ENCODE assay signal across 8 cellular contexts in the genomic region with DNA sequence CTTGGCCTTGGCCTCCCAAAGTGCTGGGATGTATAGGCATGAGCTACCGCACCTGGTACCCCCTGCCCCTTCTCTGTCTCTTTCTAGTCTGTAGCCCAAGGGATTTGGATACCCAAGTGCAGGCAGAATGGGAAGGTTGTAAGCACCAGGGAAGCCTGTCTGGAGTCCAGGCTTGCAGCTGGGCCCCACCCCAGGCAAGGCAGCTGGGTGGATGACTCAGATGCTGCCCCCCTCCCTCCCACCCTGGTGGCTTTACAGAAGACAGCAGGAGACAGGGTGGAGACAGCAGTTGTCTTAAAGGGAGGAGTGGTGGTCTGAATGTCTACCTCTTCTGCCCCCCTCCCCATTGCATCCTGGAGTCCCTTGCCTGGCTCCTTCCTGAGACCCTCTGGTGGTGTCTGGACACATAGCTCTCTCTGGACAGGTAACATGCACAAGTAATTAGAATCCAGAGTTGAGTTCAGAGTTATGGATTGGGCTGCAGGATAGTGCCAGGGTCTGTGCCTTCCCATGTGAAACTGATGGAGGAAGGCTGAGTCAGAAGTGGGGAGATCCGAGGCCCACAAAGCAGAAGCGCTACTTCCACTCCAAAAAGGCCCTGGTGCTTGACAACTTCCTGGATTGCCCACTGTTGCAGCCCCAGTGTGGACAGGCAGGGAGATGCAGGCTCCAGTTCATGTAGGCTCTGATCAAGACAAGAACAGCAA. TPM values are rescaled to one million over a fixed set of nuclear protein-coding genes. Genes with fewer than 3 reads are reported as not detected.
DNase-seq lines count a peak whose midpoint lies in the region; FAIRE-seq and TF ChIP-seq lines count a peak whose summit lies in the region.
"Had no signal": no experiment of that assay in that cellular context is flagged by ENCODE, and none has a peak within 500 bp of the region (broad histone marks: within the 10 kb centered on the region; RNA-seq: fewer than 3 reads in every experiment).

No MANE protein-coding gene starts in this region.

- no peak for TF ChIP-seq CTCF in endothelial cell of umbilical vein (IDR thresholded peaks at IDR 0.05; ENCODE audit: extremely low read depth in 1 of 2, insufficient read depth in 1 of 2, low read depth in 1 of 2, low read length in 2 of 2)
- TF ChIP-seq CTCF in osteocyte (IDR thresholded peaks at IDR 0.05) = no peak

- TF ChIP-seq POLR2A in endothelial cell of umbilical vein (IDR thresholded peaks at IDR 0.05; ENCODE audit: low read depth, low read length) = no peak

- H3K4me1 ChIP-seq in SJSA1 (replicated peaks) (peaks cover 81% of the 10 kb centered on the region), endothelial cell of umbilical vein (ENCODE audit: control insufficient read depth, extremely low read depth, insufficient read depth, low read length) (peaks cover 62% of the 10 kb centered on the region)

- intact Hi-C loops in endothelial cell of umbilical vein (cut with micrococcal nuclease) = loop anchor here (5.0 kb wide), 1 partner anchor 383 kb away; a partner anchor contains a TSS

- H3K27ac ChIP-seq in SJSA1 = peak overlapping the region; percentile 42
- H3K27ac ChIP-seq in endothelial cell of umbilical vein (ENCODE audit: insufficient read depth, low read depth, low read length) = peak overlapping the region; percentile 26

- H3K79me2 ChIP-seq in endothelial cell of umbilical vein (ENCODE audit: control insufficient read depth, insufficient read depth, low read length) = peaks cover 91% of the 10 kb centered on the region

- no TSS peak for BruUV-seq in endothelial cell of umbilical vein (replicated peaks; lab: Mats Ljungman, UMichigan)

- FAIRE-seq in endothelial cell of umbilical vein (lab: Jason Lieb, UNC) = peak; percentile 62

- H3K27me3 ChIP-seq in H7 (ENCODE audit: control insufficient read depth, insufficient read depth, low read length) = peaks cover 2% of the 10 kb centered on the region; the same call in 1 of the 2 replicates
- no peaks in the 10 kb centered on the region for H3K27me3 ChIP-seq in SJSA1 (replicated peaks)
- no peaks in the 10 kb centered on the region for H3K27me3 ChIP-seq in endothelial cell of umbilical vein (ENCODE audit: control insufficient read depth in 2 of 2, insufficient read depth in 2 of 2, low read length in 2 of 2)

- H3K27me3 Mint-ChIP-seq in osteocyte (ENCODE audit: unreplicated experiment) = no peaks in the 10 kb centered on the region

- H3K4me3 ChIP-seq in H7 (ENCODE audit: insufficient read depth, low read depth, low read length) = no peak overlapping the region
- H3K4me3 ChIP-seq in SJSA1 = peak overlapping the region; percentile 5; the same call in 1 of the 2 replicates
- no peak overlapping the region for H3K4me3 ChIP-seq in endothelial cell of umbilical vein (replicated peaks in 1 of 3; ENCODE audit: insufficient read depth in 1 of 3, low read depth in 1 of 3, low read length in 3 of 3)

- DNase-seq in H7 (peak; percentile 36), SJSA1 (ENCODE audit: low read depth in 1 of 2, low spot score in 2 of 2) (peak; percentile 68 to 81), endothelial cell of umbilical vein (ENCODE audit: low read depth, low spot score) (peak; percentile 53), osteocyte (ENCODE audit: extremely low spot score, unreplicated experiment) (no peak), HPDE6-E6E7 (ENCODE audit: extremely low spot score) (no peak), NCI-H2196 (lab: John Stamatoyannopoulos, UW; ENCODE audit: unreplicated experiment) (no peak)
- no peak for DNase-seq in activated CD4-positive, alpha-beta T cell treated with anti-CD3 and anti-CD28 coated beads, Interleukin-2, amount 50 U/mL, for 48 hours

- H3K4me3 Mint-ChIP-seq in osteocyte (ENCODE audit: unreplicated experiment) = peak overlapping the region; percentile 92
- H3K4me3 Mint-ChIP-seq: T-helper 1 cell treated with Interleukin-12 subunit alpha and Interleukin-12 subunit beta and Interleukin-4 antibody, amounts not matched to agents 30 μg/mL and 1 μg/mL, for 36 hours had no signal

- dilution Hi-C loops in endothelial cell of umbilical vein (cut with MboI; ENCODE audit: extremely low pct_ligation_motif_present, low sequenced_read_pairs) = no loop called here

- H3K4me2 ChIP-seq in endothelial cell of umbilical vein (ENCODE audit: insufficient read depth, low read length) = peak overlapping the region; percentile 29

- peaks cover 1% of the 10 kb centered on the region; the same call in 1 of the 2 replicates for H3K36me3 ChIP-seq in H7 (replicated peaks; ENCODE audit: control insufficient read depth, insufficient read depth, low read length)
- H3K36me3 ChIP-seq in SJSA1 = peaks cover 76% of the 10 kb centered on the region
- peaks cover 0 to 4% of the 10 kb centered on the region in 2 experiments for H3K36me3 ChIP-seq in endothelial cell of umbilical vein (ENCODE audit: control insufficient read depth in 2 of 2, extremely low read depth in 1 of 2, insufficient read depth in 2 of 2, low read length in 2 of 2)

- H3K9me3 ChIP-seq in SJSA1 (replicated peaks) (no peaks in the 10 kb centered on the region), endothelial cell of umbilical vein (replicated peaks; ENCODE audit: control insufficient read depth, insufficient read depth, low read length) (no peaks in the 10 kb centered on the region)

- H3K4me1 Mint-ChIP-seq in osteocyte (ENCODE audit: unreplicated experiment) = peaks cover 74% of the 10 kb centered on the region

- H3K27ac Mint-ChIP-seq in osteocyte (ENCODE audit: unreplicated experiment) = peak overlapping the region; percentile 99
- H3K27ac Mint-ChIP-seq: T-helper 1 cell treated with Interleukin-12 subunit alpha and Interleukin-12 subunit beta and Interleukin-4 antibody, amounts not matched to agents 30 μg/mL and 1 μg/mL, for 36 hours had no signal

- no peak overlapping the region for H3K9ac ChIP-seq in endothelial cell of umbilical vein (replicated peaks; ENCODE audit: extremely low read depth, insufficient read depth, low read length)

- no peak overlapping the region for H2AFZ ChIP-seq in endothelial cell of umbilical vein (ENCODE audit: low read depth, low read length)

- no peaks in the 10 kb centered on the region for H3K9me1 ChIP-seq in endothelial cell of umbilical vein (replicated peaks; ENCODE audit: control insufficient read depth, extremely low read depth, insufficient read depth, low read length)

- POLR2A ChIA-PET in endothelial cell of umbilical vein (lab: Charles Lee) = interaction anchor here (0.6 to 1.1 kb wide), 3 partner anchors 10 to 1115 kb away, joined by 4 read pairs; no protein-coding TSS in a partner anchor

- CTCF ChIA-PET in endothelial cell of umbilical vein (lab: Charles Lee) = interaction anchor here (1.0 to 13.3 kb wide), 5 partner anchors 9 to 105 kb away, joined by 3 to 283 read pairs (median 6); no protein-coding TSS in a partner anchor

- H3K36me3 Mint-ChIP-seq in osteocyte (ENCODE audit: unreplicated experiment) = peaks cover 10% of the 10 kb centered on the region

- H3K9me3 Mint-ChIP-seq in osteocyte (ENCODE audit: unreplicated experiment) = no peaks in the 10 kb centered on the region
- H3K9me3 Mint-ChIP-seq: T-helper 1 cell treated with Interleukin-12 subunit alpha and Interleukin-12 subunit beta and Interleukin-4 antibody, amounts not matched to agents 30 μg/mL and 1 μg/mL, for 36 hours had no signal

- no peaks in the 10 kb centered on the region for H4K20me1 ChIP-seq in endothelial cell of umbilical vein (replicated peaks; ENCODE audit: control insufficient read depth, extremely low read depth, insufficient read depth, low read length)

RNA-seq across cellular contexts. Expression of a gene that starts 5.1 kb away (rescaled TPM):
- total RNA-seq in H7 (2014; rRNA removed; shearing (Covaris generic)) = 101 and 119 TPM in 2 replicates
- total RNA-seq in SJSA1 (2014; rRNA removed; shearing (Covaris generic)) = 944 and 992 TPM in 2 replicates
- total RNA-seq in endothelial cell of umbilical vein = 715 and 742 TPM in 2 replicates
- polyA plus RNA-seq in endothelial cell of umbilical vein = 371 and 461 TPM in 2 replicates
- polyA plus RNA-seq in endothelial cell of umbilical vein (2011; cell fraction: cytosol; rRNA removed) = 321 and 340 TPM in 2 replicates
- polyA plus RNA-seq in endothelial cell of umbilical vein (2011; cell fraction: nucleus; rRNA removed) = 623 and 650 TPM in 2 replicates
- 280 and 286 TPM in 2 replicates for polyA plus RNA-seq in endothelial cell of umbilical vein (2012)
- 205 and 294 TPM in 2 replicates for polyA minus RNA-seq in endothelial cell of umbilical vein
- polyA minus RNA-seq in endothelial cell of umbilical vein (2011; cell fraction: cytosol; rRNA and poly(A)+ RNA removed) = 389 TPM
- polyA minus RNA-seq in endothelial cell of umbilical vein (2011; cell fraction: nucleus; rRNA and poly(A)+ RNA removed) = 132 and 240 TPM in 2 replicates
- total RNA-seq in osteocyte = 733 and 792 TPM in 2 replicates

RNA-seq across cellular contexts. Expression of a gene that starts 33.7 kb away (rescaled TPM):
- 10.3 and 15.8 TPM in 2 replicates for total RNA-seq in H7 (2014; rRNA removed; shearing (Covaris generic))
- total RNA-seq in SJSA1 (2014; rRNA removed; shearing (Covaris generic)) = 0.16 and 1.8 TPM in 2 replicates
- 1.5 and 1.6 TPM in 2 replicates for total RNA-seq in endothelial cell of umbilical vein
- 0.97 and 1.5 TPM in 2 replicates for polyA plus RNA-seq in endothelial cell of umbilical vein
- 0.43 and 0.76 TPM in 2 replicates for polyA plus RNA-seq in endothelial cell of umbilical vein (2011; cell fraction: cytosol; rRNA removed)
- polyA plus RNA-seq in endothelial cell of umbilical vein (2011; cell fraction: nucleus; rRNA removed) = 6.6 and 7.8 TPM in 2 replicates
- 0.68 and 1.1 TPM in 2 replicates for polyA plus RNA-seq in endothelial cell of umbilical vein (2012)
- 1.1 TPM in 2 replicates for polyA minus RNA-seq in endothelial cell of umbilical vein
- polyA minus RNA-seq in endothelial cell of umbilical vein (2011; cell fraction: cytosol; rRNA and poly(A)+ RNA removed) = 6.5 TPM
- 1.3 and 1.7 TPM in 2 replicates for polyA minus RNA-seq in endothelial cell of umbilical vein (2011; cell fraction: nucleus; rRNA and poly(A)+ RNA removed)
- 1.6 and 1.8 TPM in 2 replicates for total RNA-seq in osteocyte

RNA-seq across cellular contexts. Expression of a gene that starts 37.4 kb away (rescaled TPM):
- total RNA-seq in H7 (2014; rRNA removed; shearing (Covaris generic)) = 52.7 and 65.2 TPM in 2 replicates
- total RNA-seq in SJSA1 (2014; rRNA removed; shearing (Covaris generic)) = 0.13 and 1.1 TPM in 2 replicates
- total RNA-seq in endothelial cell of umbilical vein = 23.6 and 26.6 TPM in 2 replicates
- 20.2 and 22.0 TPM in 2 replicates for polyA plus RNA-seq in endothelial cell of umbilical vein
- polyA plus RNA-seq in endothelial cell of umbilical vein (2011; cell fraction: cytosol; rRNA removed) = 14.0 and 16.6 TPM in 2 replicates
- polyA plus RNA-seq in endothelial cell of umbilical vein (2011; cell fraction: nucleus; rRNA removed) = 17.9 and 22.9 TPM in 2 replicates
- polyA plus RNA-seq in endothelial cell of umbilical vein (2012) = 14.7 and 16.6 TPM in 2 replicates
- polyA minus RNA-seq in endothelial cell of umbilical vein = 26.8 and 30.9 TPM in 2 replicates
- polyA minus RNA-seq in endothelial cell of umbilical vein (2011; cell fraction: cytosol; rRNA and poly(A)+ RNA removed) = 3.7 TPM
- polyA minus RNA-seq in endothelial cell of umbilical vein (2011; cell fraction: nucleus; rRNA and poly(A)+ RNA removed) = 10.9 and 12.6 TPM in 2 replicates
- 19.8 and 20.7 TPM in 2 replicates for total RNA-seq in osteocyte

RNA-seq across cellular contexts. Expression of a gene that starts 58.7 kb away (rescaled TPM):
- total RNA-seq in H7 (2014; rRNA removed; shearing (Covaris generic)) = 18.3 and 27.6 TPM in 2 replicates
- not detected in 2 replicates for total RNA-seq in SJSA1 (2014; rRNA removed; shearing (Covaris generic))
- total RNA-seq in endothelial cell of umbilical vein = not detected in 2 replicates
- polyA plus RNA-seq in endothelial cell of umbilical vein = not detected in 2 replicates
- polyA plus RNA-seq in endothelial cell of umbilical vein (2011; cell fraction: cytosol; rRNA removed) = not detected in 2 replicates
- not detected in 2 replicates for polyA plus RNA-seq in endothelial cell of umbilical vein (2011; cell fraction: nucleus; rRNA removed)
- polyA plus RNA-seq in endothelial cell of umbilical vein (2012) = not detected in 2 replicates
- polyA minus RNA-seq in endothelial cell of umbilical vein = 0.53 TPM in 1 of 2 replicates, not detected in the other
- not detected for polyA minus RNA-seq in endothelial cell of umbilical vein (2011; cell fraction: cytosol; rRNA and poly(A)+ RNA removed)
- polyA minus RNA-seq in endothelial cell of umbilical vein (2011; cell fraction: nucleus; rRNA and poly(A)+ RNA removed) = not detected in 2 replicates
- not detected in 2 replicates for total RNA-seq in osteocyte

Comparison
In these comparisons a context has a peak if more than half of its experiments do, and no peak if none do; other contexts are left out.
1. DNase-seq: peak in H7 (single experiment), SJSA1 (2 of 2) and endothelial cell of umbilical vein (single experiment); none in osteocyte (single experiment), HPDE6-E6E7 (single experiment), activated CD4-positive, alpha-beta T cell treated with anti-CD3 and anti-CD28 coated beads, Interleukin-2, amount 50 U/mL, for 48 hours (0 of 2) and NCI-H2196 (single experiment).